Comparison of ENCODE assay signal across 24 cellular contexts in genomic region chr16:9738690-9739089, GRCh38.
DNase-seq lines count a peak whose midpoint lies in the region; ATAC-seq and TF ChIP-seq lines count a peak whose summit lies in the region.
"Had no signal": no experiment of that assay in that cellular context is flagged by ENCODE, and none has a peak within 500 bp of the region (broad histone marks: within the 10 kb centered on the region; RNA-seq: fewer than 3 reads in every experiment).

No MANE protein-coding gene starts in this region.

- no peak overlapping the region for H3K4ac ChIP-seq in H9 (ENCODE audit: low read depth, low read length)
- H3K4ac ChIP-seq in mesendoderm (ENCODE audit: low read depth, low read length), result no peak overlapping the region

- H3K27ac ChIP-seq in H9 (ENCODE audit: insufficient read length, low read depth, low read length) (no peak overlapping the region), mesendoderm (ENCODE audit: low read depth, low read length) (no peak overlapping the region)
- H3K27ac ChIP-seq: BLaER1 had no signal

- no peak for ATAC-seq in GM19452 (IDR thresholded peaks at IDR 0.05; ENCODE audit: unreplicated experiment)
- ATAC-seq: GM12878 had no signal

- no peak overlapping the region for H2AFZ ChIP-seq in H9 (ENCODE audit: low read length)

- H3K18ac ChIP-seq in H9 (ENCODE audit: insufficient read length, low read depth, low read length) (peak overlapping the region; percentile 73), mesendoderm (ENCODE audit: low read length) (no peak overlapping the region)

- CTCF ChIA-PET in Caco-2 (lab: Charles Lee) (no interaction called here), Calu3 (lab: Charles Lee) (no interaction called here)

- H3K4me1 Mint-ChIP-seq in Caco-2 (ENCODE audit: low read depth, unreplicated experiment) (no peaks in the 10 kb centered on the region), H9 (no peaks in the 10 kb centered on the region), Calu3 (ENCODE audit: low read depth, unreplicated experiment) (no peaks in the 10 kb centered on the region)
- H3K4me1 Mint-ChIP-seq: CD14-positive monocyte; CD4-positive, alpha-beta memory T cell; CD4-positive, CD25-positive, alpha-beta regulatory T cell; CD8-positive, alpha-beta memory T cell had no signal

- intact Hi-C loops in Caco-2 (cut with micrococcal nuclease; ENCODE audit: unreplicated experiment) (no loop called here), Calu3 (cut with micrococcal nuclease; ENCODE audit: unreplicated experiment) (no loop called here)

- no peak overlapping the region for H4K91ac ChIP-seq in H9 (ENCODE audit: insufficient read length, low read depth, low read length)

- TF ChIP-seq CTCF in Caco-2 (IDR thresholded peaks at IDR 0.05; ENCODE audit: insufficient read depth in 1 of 2, low read depth in 1 of 2, low read length in 1 of 2, severe bottlenecking in 1 of 2, unreplicated experiment in 1 of 2), result no peak
- no peak for TF ChIP-seq CTCF in H9 (conservative IDR thresholded peaks at IDR 0.05)
- TF ChIP-seq CTCF in Calu3 (IDR thresholded peaks at IDR 0.05; ENCODE audit: unreplicated experiment), result no peak

- H3K36me3 Mint-ChIP-seq in Caco-2 (ENCODE audit: insufficient read depth, unreplicated experiment) (no peaks in the 10 kb centered on the region), H9 (ENCODE audit: insufficient read depth in 1 of 3, low read depth in 3 of 3) (no peaks in the 10 kb centered on the region), Calu3 (ENCODE audit: insufficient read depth, unreplicated experiment) (no peaks in the 10 kb centered on the region)
- H3K36me3 Mint-ChIP-seq: CD14-positive monocyte; CD4-positive, alpha-beta memory T cell; CD4-positive, CD25-positive, alpha-beta regulatory T cell; CD8-positive, alpha-beta memory T cell had no signal

- no peak for DNase-seq in Caco-2
- no peak for DNase-seq in H9
- peak; percentile 40 for DNase-seq in mesendoderm
- no peak for DNase-seq in stimulated activated CD4-positive, alpha-beta T cell treated with anti-CD3 and anti-CD28 coated beads, Interleukin-2, amount 100 ng/mL, for 24 hours
- DNase-seq in Calu3, result no peak
- DNase-seq: 8988T; ACHN; BE2C; C1 segment of cervical spinal cord; CD4-positive, alpha-beta memory T cell; CD4-positive, CD25-positive, alpha-beta regulatory T cell; CD8-positive, alpha-beta memory T cell; COR-L47; DMS 273 treated with DMSO at 0.1 percent for 48 hours; DMS153; DMS53; DMS79; DND-41; EL; GDM1 had no signal

- H3K79me2 ChIP-seq in H9 (ENCODE audit: insufficient read depth, low read length) (0 out of 2 replicates have a peak, but pooled peaks cover 1% of the 10 kb centered on the region), mesendoderm (ENCODE audit: control insufficient read depth, insufficient read depth, low read length) (no peaks in the 10 kb centered on the region)

- H3K23ac ChIP-seq in H9 (ENCODE audit: insufficient read length, low read depth, low read length), result no peak overlapping the region
- no peak overlapping the region for H3K23ac ChIP-seq in mesendoderm (ENCODE audit: low read length)

- H3K4me3 ChIP-seq in Caco-2 (ENCODE audit: low read depth, low read length) (no peak overlapping the region), mesendoderm (ENCODE audit: low read length) (no peak overlapping the region)
- H3K4me3 ChIP-seq: BLaER1, GM12878 had no signal

- H3K14ac ChIP-seq in H9 (ENCODE audit: insufficient read depth, low read length), result no peak overlapping the region

- H3K4me3 Mint-ChIP-seq in Caco-2 (ENCODE audit: unreplicated experiment) (no peak overlapping the region), H9 (no peak overlapping the region), Calu3 (ENCODE audit: low read depth, unreplicated experiment) (no peak overlapping the region)
- H3K4me3 Mint-ChIP-seq: CD14-positive monocyte; CD4-positive, alpha-beta memory T cell; CD4-positive, CD25-positive, alpha-beta regulatory T cell; CD8-positive, alpha-beta memory T cell had no signal

- H4K5ac ChIP-seq in H9 (ENCODE audit: insufficient read length, low read depth, low read length) (no peak overlapping the region), mesendoderm (ENCODE audit: low read length) (no peak overlapping the region)

- H3K4me2 ChIP-seq in H9 (ENCODE audit: insufficient read depth, insufficient read length, low read length), result no peak overlapping the region
- no peak overlapping the region for H3K4me2 ChIP-seq in mesendoderm (ENCODE audit: low read length)
- H3K4me2 ChIP-seq: BLaER1 had no signal

- POLR2A ChIA-PET in Caco-2 (lab: Charles Lee), result no interaction called here

- H3K36me3 ChIP-seq in Caco-2 (ENCODE audit: control insufficient read depth, insufficient read depth, low read length) (no peaks in the 10 kb centered on the region), mesendoderm (ENCODE audit: control insufficient read depth, insufficient read depth, low read length) (no peaks in the 10 kb centered on the region)
- H3K36me3 ChIP-seq: BE2C, BLaER1 had no signal

- H2AK5ac ChIP-seq in H9 (ENCODE audit: insufficient read length, low read length) (no peak overlapping the region), mesendoderm (ENCODE audit: low read length) (no peak overlapping the region)

- no peaks in the 10 kb centered on the region for H4K20me1 ChIP-seq in H9 (ENCODE audit: control insufficient read depth, insufficient read depth, insufficient read length)
- H4K20me1 ChIP-seq: BLaER1 had no signal

- H3K9ac ChIP-seq in H9 (ENCODE audit: extremely low read depth, insufficient read length, low read length), result no peak overlapping the region
- no peak overlapping the region for H3K9ac ChIP-seq in mesendoderm (ENCODE audit: low read length)
- H3K9ac ChIP-seq: BLaER1 had no signal

- BruUV-seq in Caco-2 (replicated peaks; lab: Mats Ljungman, UMichigan), result no TSS peak
- no TSS peak for BruUV-seq in Calu3 (replicated peaks; lab: Mats Ljungman, UMichigan)

- H3K27me3 ChIP-seq in Caco-2 (replicated peaks; ENCODE audit: control insufficient read depth, insufficient read depth, low read length) (no peaks in the 10 kb centered on the region), H9 (ENCODE audit: insufficient read depth, low read length) (no peaks in the 10 kb centered on the region), mesendoderm (ENCODE audit: insufficient read depth, low read length, poor library complexity) (no peaks in the 10 kb centered on the region)
- H3K27me3 ChIP-seq: BE2C, BLaER1 had no signal

- H2BK5ac ChIP-seq in H9 (ENCODE audit: insufficient read length, low read length), result no peak overlapping the region
- H2BK5ac ChIP-seq in mesendoderm (ENCODE audit: low read length), result no peak overlapping the region

- H3K23me2 ChIP-seq in H9 (ENCODE audit: insufficient read length, low read depth, low read length, poor library complexity, severe bottlenecking), result no peaks in the 10 kb centered on the region

- H3K4me1 ChIP-seq in Caco-2, result no peaks in the 10 kb centered on the region
- no peaks in the 10 kb centered on the region; the same call in 1 of the 2 replicates for H3K4me1 ChIP-seq in H9 (ENCODE audit: insufficient read depth, low read length)
- H3K4me1 ChIP-seq in mesendoderm (ENCODE audit: control insufficient read depth, low read depth, low read length), result peaks cover 2% of the 10 kb centered on the region
- H3K4me1 ChIP-seq: BE2C, BLaER1 had no signal

- H4K8ac ChIP-seq in H9 (replicated peaks; ENCODE audit: insufficient read length, low read depth, low read length) (no peak overlapping the region), mesendoderm (ENCODE audit: low read depth, low read length) (no peak overlapping the region)

- H3K9me3 ChIP-seq in Caco-2 (no peaks in the 10 kb centered on the region), H9 (ENCODE audit: control insufficient read depth, low read depth, low read length) (no peaks in the 10 kb centered on the region)
- H3K9me3 ChIP-seq: BE2C, BLaER1 had no signal

- no peak overlapping the region for H3T11ph ChIP-seq in H9 (ENCODE audit: low read length)

- peak overlapping the region; percentile 20 for H3K27ac Mint-ChIP-seq in Caco-2 (ENCODE audit: unreplicated experiment)
- H3K27ac Mint-ChIP-seq in H9, result peak overlapping the region in 1 of 3 experiments; percentile 19; a peak in 2 of 7 replicates
- no peak overlapping the region for H3K27ac Mint-ChIP-seq in Calu3 (ENCODE audit: unreplicated experiment)
- H3K27ac Mint-ChIP-seq: CD14-positive monocyte; CD4-positive, alpha-beta memory T cell; CD4-positive, CD25-positive, alpha-beta regulatory T cell; CD8-positive, alpha-beta memory T cell had no signal

- no peaks in the 10 kb centered on the region for H3K79me1 ChIP-seq in H9 (ENCODE audit: insufficient read depth, low read depth, low read length, poor library complexity, severe bottlenecking)
- no peaks in the 10 kb centered on the region for H3K79me1 ChIP-seq in mesendoderm (ENCODE audit: low read length)

- H2BK15ac ChIP-seq in H9 (ENCODE audit: low read depth, low read length), result no peak overlapping the region
- no peak overlapping the region for H2BK15ac ChIP-seq in mesendoderm (replicated peaks; ENCODE audit: low read depth)

- H2BK12ac ChIP-seq in H9 (ENCODE audit: insufficient read length, low read depth, low read length), result no peak overlapping the region

- H3K9me3 Mint-ChIP-seq in Caco-2 (ENCODE audit: unreplicated experiment) (no peaks in the 10 kb centered on the region), H9 (no peaks in the 10 kb centered on the region), Calu3 (ENCODE audit: low read depth, unreplicated experiment) (no peaks in the 10 kb centered on the region)

- H2BK120ac ChIP-seq in H9 (ENCODE audit: low read depth, low read length, poor library complexity, severe bottlenecking) (no peak overlapping the region), mesendoderm (ENCODE audit: low read depth, low read length) (no peak overlapping the region)

- H3K27me3 Mint-ChIP-seq in Caco-2 (ENCODE audit: insufficient read depth, unreplicated experiment) (peaks cover 11% of the 10 kb centered on the region), H9 (ENCODE audit: low read depth) (no peaks in the 10 kb centered on the region), Calu3 (ENCODE audit: unreplicated experiment) (no peaks in the 10 kb centered on the region)
- H3K27me3 Mint-ChIP-seq: CD4-positive, alpha-beta memory T cell; CD4-positive, CD25-positive, alpha-beta regulatory T cell had no signal

- no peak overlapping the region for H2BK20ac ChIP-seq in H9 (ENCODE audit: low read depth, low read length, poor library complexity, severe bottlenecking)

- H3K56ac ChIP-seq in H9 (ENCODE audit: insufficient read length, low read depth, low read length) (no peak overlapping the region), mesendoderm (ENCODE audit: low read length) (no peak overlapping the region)

- no CpG with 5 or more reads among the region's 6 CpGs for WGBS in H9 (ENCODE audit: extremely low coverage, insufficient read length, low lambda C conversion rate)
- WGBS in mesendoderm (ENCODE audit: extremely low coverage, insufficient coverage, low lambda C conversion rate), result no CpG with 5 or more reads among the region's 6 CpGs
